Comparison of ENCODE assay signal across 15 cellular contexts in the genomic region with DNA sequence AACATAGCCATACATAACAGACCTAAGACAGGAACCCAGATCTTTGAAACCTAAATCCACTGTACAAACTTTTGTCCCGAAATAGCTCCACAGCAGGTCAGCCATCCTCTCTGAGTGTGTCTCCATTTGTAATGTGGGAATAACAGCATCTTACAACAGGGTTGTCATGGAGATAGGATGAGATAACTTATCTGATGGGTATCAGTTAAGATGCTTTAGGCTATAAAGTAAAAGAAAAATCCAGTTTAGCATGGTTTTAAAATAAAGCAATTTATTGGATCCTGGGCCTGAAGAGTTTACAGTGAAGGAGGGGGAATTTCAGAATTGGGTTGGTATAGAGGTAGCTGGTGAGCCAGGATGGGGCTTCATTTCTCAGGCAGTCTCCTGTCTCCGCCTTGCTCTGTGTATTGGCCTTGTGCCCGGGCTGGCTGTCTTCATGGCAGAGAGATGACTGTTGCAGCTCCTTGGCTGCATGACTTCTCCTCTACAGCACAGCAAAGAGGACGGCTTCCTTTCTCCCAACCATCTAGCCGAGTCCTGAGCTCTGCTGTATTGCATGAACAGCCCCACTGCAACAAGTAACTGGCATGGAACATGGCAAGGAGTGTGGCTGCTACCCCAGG.
A peak's percentile ranks its signal among the peaks of the same experiment; 100 is the strongest.
DNase-seq lines count a peak whose midpoint lies in the region; ATAC-seq and TF ChIP-seq lines count a peak whose summit lies in the region.
"Had no signal": no experiment of that assay in that cellular context is flagged by ENCODE, and none has a peak within 500 bp of the region (broad histone marks: within the 10 kb centered on the region; RNA-seq: fewer than 3 reads in every experiment).

No MANE protein-coding gene starts in this region.

- H3K9me3 ChIP-seq in right atrium auricular region (no peaks in the 10 kb centered on the region), adipocyte (ENCODE audit: control insufficient read depth, low read length) (no peaks in the 10 kb centered on the region), transverse colon (no peaks in the 10 kb centered on the region)

- H3K4me1 ChIP-seq in right atrium auricular region: no peaks in the 10 kb centered on the region
- peaks cover 16% of the 10 kb centered on the region for H3K4me1 ChIP-seq in adipocyte (ENCODE audit: control insufficient read depth, insufficient read depth, low read length)
- no peaks in the 10 kb centered on the region for H3K4me1 ChIP-seq in transverse colon

- no peak for TF ChIP-seq EP300 in transverse colon (IDR thresholded peaks at IDR 0.05; ENCODE audit: low read depth)

- H3K9ac ChIP-seq in adipocyte (ENCODE audit: low read length): no peak overlapping the region

- peak; percentile 55 to 80 for ATAC-seq in left cardiac atrium
- no peak for ATAC-seq in activated T-cell treated with anti-CD3 and anti-CD28 coated beads, Interleukin-2, amount 50 U/mL, for 4 hours
- ATAC-seq: activated naive CD4-positive, alpha-beta T cell treated with anti-CD3 and anti-CD28 coated beads, Interleukin-2, amount 50 U/mL, for 72 hours had no signal

- 53 to 100% methylated on average over 1 to 5 of the region's 5 CpGs for WGBS in transverse colon (ENCODE audit: low coverage in 1 of 2), 2 donors

- H3K9me3 Mint-ChIP-seq in activated T-cell treated with anti-CD3 and anti-CD28 coated beads, Interleukin-2, amount 50 U/mL, for 4 hours: no peaks in the 10 kb centered on the region
- H3K9me3 Mint-ChIP-seq: activated naive CD4-positive, alpha-beta T cell treated with anti-CD3 and anti-CD28 coated beads, Interleukin-2, amount 50 U/mL, for 72 hours; central memory CD8-positive, alpha-beta T cell had no signal

- peaks cover 8% of the 10 kb centered on the region for H3K27me3 Mint-ChIP-seq in activated T-cell treated with anti-CD3 and anti-CD28 coated beads, Interleukin-2, amount 50 U/mL, for 4 hours (ENCODE audit: low read depth)

- DNase-seq in left cardiac atrium (peak; percentile 34), right atrium auricular region (ENCODE audit: low spot score) (no peak), adipocyte (ENCODE audit: low read depth) (peak; percentile 36), fibroblast of the aortic adventitia (ENCODE audit: low read depth) (peak; percentile 24), transverse colon (peak; percentile 13), NCI-H1436 (lab: John Stamatoyannopoulos, UW) (no peak)
- DNase-seq in activated T-cell treated with anti-CD3 and anti-CD28 coated beads, Interleukin-2, amount 50 U/mL, for 4 hours: no peak
- no peak for DNase-seq in stimulated activated CD4-positive, alpha-beta T cell treated with anti-CD3 and anti-CD28 coated beads, Interleukin-4, amount 100 ng/mL, for 4 hours
- DNase-seq: activated CD4-positive, CD25-positive, alpha-beta regulatory T cell treated with anti-CD3 and anti-CD28 coated beads, Interleukin-2, amount 50 U/mL, for 72 hours; activated CD8-positive, alpha-beta memory T cell treated with anti-CD3 and anti-CD28 coated beads, Interleukin-2, amount 50 U/mL, for 48 hours; NCI-H1930; NCI-H82; T-helper 2 cell had no signal

- H3K27ac ChIP-seq in right atrium auricular region: no peak overlapping the region
- no peak overlapping the region for H3K27ac ChIP-seq in transverse colon

- H3K36me3 ChIP-seq in right atrium auricular region: no peaks in the 10 kb centered on the region
- H3K36me3 ChIP-seq in adipocyte (ENCODE audit: control insufficient read depth, insufficient read depth, low read length, severe bottlenecking): no peaks in the 10 kb centered on the region
- H3K36me3 ChIP-seq in transverse colon: no peaks in the 10 kb centered on the region

- in situ Hi-C loops in transverse colon (cut with MboI; ENCODE audit: low pct_ligation_motif_present in 1 of 4, low pct_unique_long_range_greater_than_20kb in 1 of 4, low sequenced_read_pairs in 3 of 4): no loop called here

- no peaks in the 10 kb centered on the region for H3K4me1 Mint-ChIP-seq in activated T-cell treated with anti-CD3 and anti-CD28 coated beads, Interleukin-2, amount 50 U/mL, for 4 hours (ENCODE audit: low read depth)
- H3K4me1 Mint-ChIP-seq: central memory CD8-positive, alpha-beta T cell had no signal

- H3K4me3 Mint-ChIP-seq in activated T-cell treated with anti-CD3 and anti-CD28 coated beads, Interleukin-2, amount 50 U/mL, for 4 hours: no peak overlapping the region
- H3K4me3 Mint-ChIP-seq: central memory CD8-positive, alpha-beta T cell had no signal

- H3K27me3 ChIP-seq in right atrium auricular region (no peaks in the 10 kb centered on the region), adipocyte (replicated peaks; ENCODE audit: control insufficient read depth, insufficient read depth, low read length) (peaks cover 37% of the 10 kb centered on the region), transverse colon (no peaks in the 10 kb centered on the region)

- no peaks in the 10 kb centered on the region for H3K36me3 Mint-ChIP-seq in activated T-cell treated with anti-CD3 and anti-CD28 coated beads, Interleukin-2, amount 50 U/mL, for 4 hours (ENCODE audit: insufficient read depth)
- H3K36me3 Mint-ChIP-seq: activated naive CD4-positive, alpha-beta T cell treated with anti-CD3 and anti-CD28 coated beads, Interleukin-2, amount 50 U/mL, for 72 hours had no signal

- H3K4me3 ChIP-seq in right atrium auricular region (no peak overlapping the region), adipocyte (ENCODE audit: low read length) (no peak overlapping the region), fibroblast of the aortic adventitia (ENCODE audit: low read depth, low read length) (no peak overlapping the region), transverse colon (no peak overlapping the region)

- TF ChIP-seq CTCF in right atrium auricular region (IDR thresholded peaks at IDR 0.05) (no peak), fibroblast of the aortic adventitia (IDR thresholded peaks at IDR 0.05; ENCODE audit: insufficient read depth, low read length) (no peak), transverse colon (IDR thresholded peaks at IDR 0.05) (no peak)

- TF ChIP-seq POLR2A in transverse colon (IDR thresholded peaks at IDR 0.05): no peak

- intact Hi-C loops in left cardiac atrium (cut with DNase I): no loop called here
- intact Hi-C loops in transverse colon (cut with DNase I; ENCODE audit: low total_unique reads): no loop called here

Comparison
In these comparisons a context has a peak if more than half of its experiments do, and no peak if none do; other contexts are left out.
1. DNase-seq: peak in left cardiac atrium (single experiment), adipocyte (single experiment), fibroblast of the aortic adventitia (single experiment) and transverse colon (single experiment); none in right atrium auricular region (single experiment), activated T-cell treated with anti-CD3 and anti-CD28 coated beads, Interleukin-2, amount 50 U/mL, for 4 hours (single experiment), stimulated activated CD4-positive, alpha-beta T cell treated with anti-CD3 and anti-CD28 coated beads, Interleukin-4, amount 100 ng/mL, for 4 hours (0 of 2) and NCI-H1436 (single experiment).
2. ATAC-seq: peak in left cardiac atrium (2 of 2); none in activated T-cell treated with anti-CD3 and anti-CD28 coated beads, Interleukin-2, amount 50 U/mL, for 4 hours (0 of 2).